ENCODE assay signal across 1 cellular context in genomic region chr1:205812271-205812877, GRCh38.
TF ChIP-seq lines count a peak whose summit lies in the region.

No MANE protein-coding gene starts in this region.

TF ChIP-seq in IMR-90, 13 proteins besides CTCF, POLR2A, EP300 and RAD21 (continued from another document):
- TF ChIP-seq NFE2L2 (IDR thresholded peaks at IDR 0.05; ENCODE audit: low read depth, low read length) (no peak), CEBPB (IDR thresholded peaks at IDR 0.05; ENCODE audit: low read depth, low read length) (no peak), RCOR1 (IDR thresholded peaks at IDR 0.05; ENCODE audit: insufficient replicate concordance, low read length) (no peak), ELK1 (IDR thresholded peaks at IDR 0.05; ENCODE audit: borderline replicate concordance, low read depth, low read length) (no peak)
TF ChIP-seq in IMR-90: peak in this region for 0.
